Comparison of ENCODE assay signal across 1 cellular context in the genomic region with DNA sequence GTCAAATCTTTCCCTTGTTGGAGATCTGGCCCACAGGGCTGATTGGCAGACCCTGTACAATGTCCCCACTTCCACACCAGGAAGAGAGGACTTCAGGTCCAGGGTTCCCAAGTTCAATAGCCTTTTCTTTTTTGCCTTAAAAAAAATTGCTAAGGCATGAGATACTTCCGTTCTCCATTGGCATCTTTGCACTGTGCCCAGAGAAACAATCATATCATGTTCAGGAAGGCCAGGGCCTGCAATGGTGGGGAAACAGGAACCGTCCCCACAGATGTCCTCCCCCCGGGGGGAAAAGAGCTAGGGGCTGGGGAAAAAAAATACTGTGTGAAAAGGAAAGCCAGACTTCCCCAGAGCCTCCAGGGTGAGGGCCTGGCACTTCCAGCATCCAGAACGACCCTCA.
TF ChIP-seq lines count a peak whose summit lies in the region.

No MANE protein-coding gene starts in this region.

TF ChIP-seq in endothelial cell of umbilical vein, 7 proteins besides CTCF, POLR2A, EP300 and RAD21 (continued from another document):
- TF ChIP-seq FOS (IDR thresholded peaks at IDR 0.05; ENCODE audit: borderline replicate concordance, insufficient read depth, low read length) (peak; percentile 18), MYC (IDR thresholded peaks at IDR 0.05; ENCODE audit: low read depth, low read length) (no peak)
- TF ChIP-seq, protein P1, sequence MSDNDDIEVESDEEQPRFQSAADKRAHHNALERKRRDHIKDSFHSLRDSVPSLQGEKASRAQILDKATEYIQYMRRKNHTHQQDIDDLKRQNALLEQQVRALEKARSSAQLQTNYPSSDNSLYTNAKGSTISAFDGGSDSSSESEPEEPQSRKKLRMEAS (IDR thresholded peaks at IDR 0.05; ENCODE audit: insufficient read depth, insufficient read length): no peak
TF ChIP-seq in endothelial cell of umbilical vein: peak in this region for 4.
